Comparison of ENCODE assay signal across 10 cellular contexts in genomic region chr12:72273499-72273837, GRCh38. TPM values are rescaled to one million over a fixed set of nuclear protein-coding genes. Genes with fewer than 3 reads are reported as not detected.
DNase-seq lines count a peak whose midpoint lies in the region; ATAC-seq and TF ChIP-seq lines count a peak whose summit lies in the region.
"Had no signal": no experiment of that assay in that cellular context is flagged by ENCODE, and none has a peak within 500 bp of the region (broad histone marks: within the 10 kb centered on the region; RNA-seq: fewer than 3 reads in every experiment).

No MANE protein-coding gene starts in this region.

- H3K36me3 Mint-ChIP-seq in osteocyte (ENCODE audit: unreplicated experiment), result no peaks in the 10 kb centered on the region
- H3K36me3 Mint-ChIP-seq in natural killer cell, result no peaks in the 10 kb centered on the region
- H3K36me3 Mint-ChIP-seq: CD8-positive, alpha-beta T cell had no signal

- peaks cover 4% of the 10 kb centered on the region for H3K4me1 ChIP-seq in NT2/D1 (ENCODE audit: insufficient read depth, insufficient read length)
- H3K4me1 ChIP-seq in foreskin keratinocyte, result no peaks in the 10 kb centered on the region

- no peak for TF ChIP-seq CTCF in AG10803 (conservative IDR thresholded peaks at IDR 0.05; ENCODE audit: low read length)
- no peak for TF ChIP-seq CTCF in foreskin keratinocyte (conservative IDR thresholded peaks at IDR 0.05)
- no peak for TF ChIP-seq CTCF in osteocyte (IDR thresholded peaks at IDR 0.05)
- no peak for TF ChIP-seq CTCF in natural killer cell (IDR thresholded peaks at IDR 0.05)

- H3K4me3 ChIP-seq in AG10803 (ENCODE audit: low read length), result peak overlapping the region; percentile 71
- H3K4me3 ChIP-seq in NT2/D1 (ENCODE audit: insufficient read length, low read depth), result peak overlapping the region; percentile 66

- H3K9me3 Mint-ChIP-seq in osteocyte (ENCODE audit: unreplicated experiment), result no peaks in the 10 kb centered on the region
- H3K9me3 Mint-ChIP-seq in natural killer cell, result no peaks in the 10 kb centered on the region
- H3K9me3 Mint-ChIP-seq: CD8-positive, alpha-beta T cell had no signal

- peaks cover 58% of the 10 kb centered on the region for H3K27me3 Mint-ChIP-seq in osteocyte (ENCODE audit: unreplicated experiment)
- H3K27me3 Mint-ChIP-seq in natural killer cell (ENCODE audit: low read depth in 2 of 2), result peaks cover 25 to 41% of the 10 kb centered on the region in 2 donors

- H3K9me3 ChIP-seq in NT2/D1 (ENCODE audit: insufficient read depth, low read length), result no peaks in the 10 kb centered on the region

- peak overlapping the region; percentile 70 for H3K9ac ChIP-seq in NT2/D1 (ENCODE audit: insufficient read length, low read depth)

- H3K27me3 ChIP-seq in NT2/D1 (ENCODE audit: insufficient read depth, insufficient read length) (peaks cover 46% of the 10 kb centered on the region), foreskin keratinocyte (peaks cover 81% of the 10 kb centered on the region)

- intact Hi-C loops in natural killer cell (cut with micrococcal nuclease), result no loop called here

- no peak overlapping the region for H3K27ac ChIP-seq in foreskin keratinocyte

- no peak for DNase-seq in AG10803 (ENCODE audit: low read depth)
- DNase-seq in NT2/D1 (ENCODE audit: low read depth, low spot score), result no peak
- DNase-seq in foreskin keratinocyte, result no peak
- DNase-seq in osteocyte (ENCODE audit: extremely low spot score, unreplicated experiment), result no peak
- DNase-seq in activated gamma-delta T cell (lab: John Stamatoyannopoulos, UW), result no peak
- no peak for DNase-seq in activated CD4-positive, CD25-positive, alpha-beta regulatory T cell treated with anti-CD3 and anti-CD28 coated beads, Interleukin-2, amount 50 U/mL, for 72 hours
- DNase-seq in COLO829 (ENCODE audit: low spot score), result no peak
- DNase-seq in natural killer cell, result no peak
- DNase-seq: CD8-positive, alpha-beta T cell; erythroblast had no signal

- ATAC-seq in foreskin keratinocyte (peak; percentile 38), natural killer cell (no peak)
- ATAC-seq: CD8-positive, alpha-beta T cell had no signal

- H3K36me3 ChIP-seq in NT2/D1 (ENCODE audit: insufficient read depth, insufficient read length, low read length), result no peaks in the 10 kb centered on the region

- H3K4me3 Mint-ChIP-seq in osteocyte (ENCODE audit: unreplicated experiment) (peak overlapping the region; percentile 68), natural killer cell (no peak overlapping the region)
- H3K4me3 Mint-ChIP-seq: CD8-positive, alpha-beta T cell had no signal

- H3K27ac Mint-ChIP-seq in osteocyte (ENCODE audit: unreplicated experiment) (no peak overlapping the region), natural killer cell (no peak overlapping the region)
- H3K27ac Mint-ChIP-seq: CD8-positive, alpha-beta T cell had no signal

- peaks cover 18% of the 10 kb centered on the region for H3K4me1 Mint-ChIP-seq in osteocyte (ENCODE audit: unreplicated experiment)
- H3K4me1 Mint-ChIP-seq in natural killer cell, result no peaks in the 10 kb centered on the region

RNA-seq across cellular contexts. Expression of gene TRHDE, which starts 1.3 kb away (rescaled TPM):
- total RNA-seq in foreskin keratinocyte (0.49 and 0.78 TPM in 2 replicates), osteocyte (0.21 and 0.64 TPM in 2 replicates), natural killer cell (under 1 TPM in 1 of 3 donors, not detected in 2; 0.33 TPM)
- polyA plus RNA-seq in foreskin keratinocyte, result 0.10 and 0.21 TPM in 2 replicates
- total RNA-seq: CD8-positive, alpha-beta T cell had no signal
